ENCODE assay signal across 16 cellular contexts in genomic region chr1:53060580-53060979, GRCh38.
A peak's percentile ranks its signal among the peaks of the same experiment; 100 is the strongest.
DNase-seq lines count a peak whose midpoint lies in the region; ATAC-seq and TF ChIP-seq lines count a peak whose summit lies in the region.
"Had no signal": no experiment of that assay in that cellular context is flagged by ENCODE, and none has a peak within 500 bp of the region (broad histone marks: within the 10 kb centered on the region; RNA-seq: fewer than 3 reads in every experiment).

No MANE protein-coding gene starts in this region.

- no peak for TF ChIP-seq CTCF in AG04449 (IDR thresholded peaks at IDR 0.05; ENCODE audit: insufficient read depth, low read length, missing control alignments)
- TF ChIP-seq CTCF in GM10266 (IDR thresholded peaks at IDR 0.05; ENCODE audit: control insufficient read depth, insufficient read depth, low read depth, missing control alignments), result no peak
- no peak for TF ChIP-seq CTCF in coronary artery (IDR thresholded peaks at IDR 0.05)
- no peak for TF ChIP-seq CTCF in nephron (IDR thresholded peaks at IDR 0.05; ENCODE audit: unreplicated experiment in 3 of 3)
- no peak for TF ChIP-seq CTCF in GM13977 (IDR thresholded peaks at IDR 0.05; ENCODE audit: extremely low read depth, insufficient read depth, missing control alignments)

- POLR2A ChIA-PET in AG04449 (lab: Yijun Ruan, JAX), result interaction anchor here (0.7 to 1.2 kb wide), 3 partner anchors 17 to 136 kb away, joined by 3 read pairs; no protein-coding TSS in a partner anchor

- H3K4me3 ChIP-seq in AG04449 (ENCODE audit: low read depth, low read length) (no peak overlapping the region), coronary artery (no peak overlapping the region)

- peak overlapping the region in 2 of 3 experiments; percentile 84 for H3K4me3 Mint-ChIP-seq in nephron
- H3K4me3 Mint-ChIP-seq: activated naive CD4-positive, alpha-beta T cell treated with anti-CD3 and anti-CD28 coated beads, Interleukin-2, amount 10 ng/mL, durations not matched to agents 7 days and 5 days had no signal

- in situ Hi-C loops in GM13977 (cut with MboI; ENCODE audit: low pct_unique_long_range_greater_than_20kb, low sequenced_read_pairs, unreplicated experiment), result no loop called here

- CTCF ChIA-PET in AG04449 (lab: Yijun Ruan, JAX), result interaction anchor here (0.9 to 2.2 kb wide), 4 partner anchors 10 to 126 kb away, joined by 3 to 9 read pairs (median 4); no protein-coding TSS in a partner anchor

- H3K4me1 Mint-ChIP-seq in nephron, result peaks cover 27% of the 10 kb centered on the region

- DNase-seq in AG04449 (ENCODE audit: low read depth, low spot score) (peak; percentile 62), GM10266 (ENCODE audit: extremely low spot score) (peak; percentile 16), coronary artery (ENCODE audit: low spot score) (no peak), GM13977 (ENCODE audit: low spot score) (no peak), NOMO-1 treated with dmso at 0.1 percent for 144 hours (lab: John Stamatoyannopoulos, UW; ENCODE audit: unreplicated experiment) (no peak)
- DNase-seq in activated naive CD4-positive, alpha-beta T cell treated with anti-CD3 and anti-CD28 coated beads, Interleukin-2, amount 50 U/mL, for 16 hours, result no peak
- DNase-seq: activated CD4-positive, alpha-beta T cell treated with anti-CD3 and anti-CD28 coated beads for 1 hour; activated naive CD4-positive, alpha-beta T cell treated with anti-CD3 and anti-CD28 coated beads, Interleukin-2, amount 10 ng/mL, durations not matched to agents 7 days and 5 days; GOT3; NCI-H2107; NCI-H774; T-helper 2 cell had no signal

- H3K36me3 Mint-ChIP-seq in nephron (ENCODE audit: low read depth), result no peaks in the 10 kb centered on the region
- H3K36me3 Mint-ChIP-seq: activated naive CD4-positive, alpha-beta T cell treated with anti-CD3 and anti-CD28 coated beads, Interleukin-2, amount 10 ng/mL, durations not matched to agents 7 days and 5 days had no signal

- peaks cover 52% of the 10 kb centered on the region for H3K27me3 Mint-ChIP-seq in nephron (ENCODE audit: low read depth)

- peak overlapping the region; percentile 50 to 87 for H3K27ac ChIP-seq in coronary artery

- no peak overlapping the region for H3K27ac Mint-ChIP-seq in nephron
- H3K27ac Mint-ChIP-seq: activated naive CD4-positive, alpha-beta T cell treated with anti-CD3 and anti-CD28 coated beads, Interleukin-2, amount 10 ng/mL, durations not matched to agents 7 days and 5 days; progenitor cell of endocrine pancreas had no signal

- H3K9me3 Mint-ChIP-seq in nephron, result no peaks in the 10 kb centered on the region
- H3K9me3 Mint-ChIP-seq: activated naive CD4-positive, alpha-beta T cell treated with anti-CD3 and anti-CD28 coated beads, Interleukin-2, amount 10 ng/mL, durations not matched to agents 7 days and 5 days had no signal

- ATAC-seq in GM18909 (IDR thresholded peaks at IDR 0.05; ENCODE audit: poor library complexity, unreplicated experiment), result no peak
- ATAC-seq: HepG2 had no signal

Comparison
In these comparisons a context has a peak if more than half of its experiments do, and no peak if none do; other contexts are left out.
1. DNase-seq: peak in AG04449 (single experiment) and GM10266 (single experiment); none in coronary artery (single experiment), GM13977 (single experiment), NOMO-1 treated with dmso at 0.1 percent for 144 hours (single experiment) and activated naive CD4-positive, alpha-beta T cell treated with anti-CD3 and anti-CD28 coated beads, Interleukin-2, amount 50 U/mL, for 16 hours (single experiment).